In genomic region chr1:89363638-89364536, GRCh38 we compare ENCODE assay signal across 12 cellular contexts. TPM values are rescaled to one million over a fixed set of nuclear protein-coding genes. Genes with fewer than 3 reads are reported as not detected.
DNase-seq lines count a peak whose midpoint lies in the region; ATAC-seq, FAIRE-seq and TF ChIP-seq lines count a peak whose summit lies in the region.
"Had no signal": no experiment of that assay in that cellular context is flagged by ENCODE, and none has a peak within 500 bp of the region (broad histone marks: within the 10 kb centered on the region; RNA-seq: fewer than 3 reads in every experiment).

GBP6 (plus strand) TSS chr1:89364059; CDS start chr1:89368552, 4,493 bp downstream.

- no peaks in the 10 kb centered on the region for H3K9me3 ChIP-seq in endodermal cell (ENCODE audit: control insufficient read depth, low read length)
- no peaks in the 10 kb centered on the region for H3K9me3 ChIP-seq in tibial artery
- no peaks in the 10 kb centered on the region for H3K9me3 ChIP-seq in small intestine (ENCODE audit: control insufficient read depth, low read depth)
- H3K9me3 ChIP-seq: suprapubic skin had no signal

- H3K27ac ChIP-seq in endodermal cell (ENCODE audit: low read depth, low read length), result no peak within 1 kb of the TSS
- peak within 1 kb of the TSS; percentile 12 to 19 for H3K27ac ChIP-seq in tibial artery
- H3K27ac ChIP-seq in small intestine (ENCODE audit: low read depth in 1 of 2, low read length in 1 of 2), result peak within 1 kb of the TSS in 1 of 2 donors; percentile 39
- H3K27ac ChIP-seq: suprapubic skin had no signal

- H3K4me1 Mint-ChIP-seq in endodermal cell, result peaks cover 13% of the 10 kb centered on the region

- no peak for DNase-seq in Right ventricle myocardium inferior (ENCODE audit: missing footprints)
- DNase-seq in cardiac septum (ENCODE audit: low spot score), result no peak
- peak; percentile 73 for DNase-seq in HPDE6-E6E7 (ENCODE audit: extremely low spot score)
- DNase-seq in endodermal cell, result peak; percentile 67
- DNase-seq in tibial artery, result no peak
- no peak for DNase-seq in nucleus accumbens (lab: John Stamatoyannopoulos, UW)
- DNase-seq in small intestine, result no peak
- no peak for DNase-seq in 8988T
- DNase-seq: NCI-H345 had no signal

- FAIRE-seq in small intestine (lab: Jason Lieb, UNC), result no peak
- FAIRE-seq: D721Med had no signal

- 83 to 84% methylated on average over 4 to 10 of the region's 10 CpGs for WGBS in endodermal cell (ENCODE audit: insufficient coverage in 1 of 2, insufficient read length in 1 of 2), 2 experiments
- WGBS in small intestine, 3 donors, result 71 to 80% (median 75%) methylated on average over 10 of the region's 10 CpGs

- H3K36me3 ChIP-seq in endodermal cell (ENCODE audit: control insufficient read depth, insufficient read depth, low read length) (no peaks in the 10 kb centered on the region), tibial artery (no peaks in the 10 kb centered on the region), small intestine (ENCODE audit: control insufficient read depth in 2 of 2, insufficient read depth in 2 of 2, low read length in 2 of 2) (no peaks in the 10 kb centered on the region)
- H3K36me3 ChIP-seq: suprapubic skin had no signal

- no peak within 1 kb of the TSS for H3K4me3 Mint-ChIP-seq in endodermal cell

- no peak within 1 kb of the TSS for H3K9ac ChIP-seq in endodermal cell (ENCODE audit: extremely low read depth, low read length, poor library complexity, severe bottlenecking)

- H3K4me3 ChIP-seq in endodermal cell (ENCODE audit: low read length), result no peak within 1 kb of the TSS
- no peak within 1 kb of the TSS for H3K4me3 ChIP-seq in tibial artery
- no peak within 1 kb of the TSS for H3K4me3 ChIP-seq in small intestine (ENCODE audit: low read depth in 1 of 2, low read length in 2 of 2)
- H3K4me3 ChIP-seq: suprapubic skin had no signal

- no peaks in the 10 kb centered on the region for H3K36me3 Mint-ChIP-seq in endodermal cell (ENCODE audit: low read depth)

- peaks cover 1% of the 10 kb centered on the region for H3K27me3 Mint-ChIP-seq in endodermal cell (ENCODE audit: insufficient read depth)

- no peaks in the 10 kb centered on the region for H3K9me3 Mint-ChIP-seq in endodermal cell

- no peak for TF ChIP-seq CTCF in endodermal cell (conservative IDR thresholded peaks at IDR 0.05)
- no peak for TF ChIP-seq CTCF in tibial artery (IDR thresholded peaks at IDR 0.05)

- no peak within 1 kb of the TSS for H3K27ac Mint-ChIP-seq in endodermal cell
- H3K27ac Mint-ChIP-seq: progenitor cell of endocrine pancreas had no signal

- intact Hi-C loops in Right ventricle myocardium inferior (cut with DNase I), result no loop called here
- intact Hi-C loops in cardiac septum (cut with DNase I), result no loop called here
- intact Hi-C loops in tibial artery (cut with DNase I; ENCODE audit: low total_unique reads), result no loop called here

- ATAC-seq in Right ventricle myocardium inferior, result peak; percentile 84

- H3K4me1 ChIP-seq in endodermal cell (ENCODE audit: control insufficient read depth, insufficient read depth, low read length) (no peaks in the 10 kb centered on the region), tibial artery (peaks cover 0 to 15% (median 6%) of the 10 kb centered on the region in 4 donors), small intestine (ENCODE audit: control insufficient read depth in 2 of 2, insufficient read depth in 1 of 2, low read depth in 1 of 2, low read length in 1 of 2) (no peaks in the 10 kb centered on the region)

- no peaks in the 10 kb centered on the region for H3K27me3 ChIP-seq in endodermal cell (ENCODE audit: control insufficient read depth, insufficient read depth, low read length, poor library complexity, severe bottlenecking)
- no peaks in the 10 kb centered on the region for H3K27me3 ChIP-seq in tibial artery
- H3K27me3 ChIP-seq in small intestine (ENCODE audit: control insufficient read depth in 2 of 2, insufficient read depth in 2 of 2, low read length in 2 of 2), result no peaks in the 10 kb centered on the region
- H3K27me3 ChIP-seq: suprapubic skin had no signal

RNA-seq across cellular contexts. Expression of gene GBP6, which starts in this region (rescaled TPM):
- 0.14 TPM for total RNA-seq in Right ventricle myocardium inferior
- not detected for total RNA-seq in cardiac septum
- total RNA-seq in endodermal cell, result not detected
- not detected for polyA plus RNA-seq in endodermal cell (2013, experiment 1 of 2)
- not detected for polyA plus RNA-seq in endodermal cell (2013, experiment 2 of 2)
- under 1 TPM in 2 of 3 donors, not detected in 1; 0.09 to 0.27 TPM for polyA plus RNA-seq in small intestine
- total RNA-seq: progenitor cell of endocrine pancreas had no signal

Comparison
In these comparisons a context has a peak if more than half of its experiments do, and no peak if none do; other contexts are left out.
1. Peak in ATAC-seq in Right ventricle myocardium inferior; RNA of the gene not detected or under 1 TPM.
2. Peak in DNase-seq in endodermal cell; RNA of the gene not detected or under 1 TPM.